In genomic region chr1:203698144-203698543, GRCh38 we compare ENCODE assay signal across 2 cellular contexts.
TF ChIP-seq lines count a peak whose summit lies in the region.

No MANE protein-coding gene starts in this region.

TF ChIP-seq in GM23338, 12 proteins besides CTCF, POLR2A, EP300 and RAD21 (continued from another document):
- TF ChIP-seq ZNF462 (CRISPR knock-in tag; IDR thresholded peaks at IDR 0.05) (no peak), CREB1 (CRISPR knock-in tag; IDR thresholded peaks at IDR 0.05; ENCODE audit: low read depth) (no peak), ETS1 (IDR thresholded peaks at IDR 0.05) (no peak), POLR2AphosphoS5 (IDR thresholded peaks at IDR 0.05; ENCODE audit: low read depth) (no peak), NANOG (IDR thresholded peaks at IDR 0.05; ENCODE audit: borderline replicate concordance) (no peak), JUNB (IDR thresholded peaks at IDR 0.05; ENCODE audit: unreplicated experiment) (no peak), EZH2phosphoT487 (IDR thresholded peaks at IDR 0.05; ENCODE audit: unreplicated experiment) (no peak), STAT1 (IDR thresholded peaks at IDR 0.05; ENCODE audit: unreplicated experiment) (no peak), EZH2 (IDR thresholded peaks at IDR 0.05; ENCODE audit: low read depth, unreplicated experiment) (no peak), REST (IDR thresholded peaks at IDR 0.05; ENCODE audit: unreplicated experiment) (no peak)

TF ChIP-seq in SK-N-SH treated with all-trans-retinoic acid at 6 μM for 48 hours, 23 proteins besides CTCF, POLR2A, EP300 and RAD21 (continued from another document):
- no peak for TF ChIP-seq POU6F1 (CRISPR knock-in tag; IDR thresholded peaks at IDR 0.05; ENCODE audit: borderline replicate concordance, low read depth)
- TF ChIP-seq ZNF70 (CRISPR knock-in tag; IDR thresholded peaks at IDR 0.05) = no peak
- TF ChIP-seq ZFP3 (CRISPR knock-in tag; IDR thresholded peaks at IDR 0.05) = no peak
- no peak for TF ChIP-seq SNAI2 (CRISPR knock-in tag; IDR thresholded peaks at IDR 0.05)
- no peak for TF ChIP-seq ZC3H10 (CRISPR knock-in tag; IDR thresholded peaks at IDR 0.05)
- no peak for TF ChIP-seq ZNF8 (CRISPR knock-in tag; IDR thresholded peaks at IDR 0.05)
- TF ChIP-seq BACH2 (CRISPR knock-in tag; IDR thresholded peaks at IDR 0.05; ENCODE audit: borderline replicate concordance) = no peak
- no peak for TF ChIP-seq PPARA (CRISPR knock-in tag; IDR thresholded peaks at IDR 0.05; ENCODE audit: borderline replicate concordance)
- TF ChIP-seq TCF4 (CRISPR knock-in tag; IDR thresholded peaks at IDR 0.05; ENCODE audit: borderline replicate concordance) = no peak
- TF ChIP-seq ZFP30 (CRISPR knock-in tag; IDR thresholded peaks at IDR 0.05) = no peak
- no peak for TF ChIP-seq ARNTL (CRISPR knock-in tag; IDR thresholded peaks at IDR 0.05; ENCODE audit: borderline replicate concordance, low read depth)
- TF ChIP-seq PATZ1 (CRISPR knock-in tag; IDR thresholded peaks at IDR 0.05; ENCODE audit: borderline replicate concordance) = no peak
